ENCODE assay signal across 1 cellular context in genomic region chr22:19410941-19411689, GRCh38.
TF ChIP-seq lines count a peak whose summit lies in the region.

No MANE protein-coding gene starts in this region.

TF ChIP-seq in WTC11, 78 proteins besides CTCF, POLR2A, EP300 and RAD21:
- TF ChIP-seq, protein P1, sequence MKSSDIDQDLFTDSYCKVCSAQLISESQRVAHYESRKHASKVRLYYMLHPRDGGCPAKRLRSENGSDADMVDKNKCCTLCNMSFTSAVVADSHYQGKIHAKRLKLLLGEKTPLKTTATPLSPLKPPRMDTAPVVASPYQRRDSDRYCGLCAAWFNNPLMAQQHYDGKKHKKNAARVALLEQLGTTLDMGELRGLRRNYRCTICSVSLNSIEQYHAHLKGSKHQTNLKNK (CRISPR knock-in tag; IDR thresholded peaks at IDR 0.05): no peak
- TF ChIP-seq ZNF671 (CRISPR knock-in tag; IDR thresholded peaks at IDR 0.05) (no peak), ESRRA (CRISPR knock-in tag; IDR thresholded peaks at IDR 0.05; ENCODE audit: borderline replicate concordance) (no peak), GRHL2 (CRISPR knock-in tag; IDR thresholded peaks at IDR 0.05; ENCODE audit: insufficient replicate concordance, severe bottlenecking) (no peak), NFATC4 (CRISPR knock-in tag; IDR thresholded peaks at IDR 0.05) (no peak), ZNF396 (CRISPR knock-in tag; IDR thresholded peaks at IDR 0.05; ENCODE audit: borderline replicate concordance) (no peak), HMGXB4 (CRISPR knock-in tag; IDR thresholded peaks at IDR 0.05) (no peak), MYBL2 (CRISPR knock-in tag; IDR thresholded peaks at IDR 0.05) (no peak)
- TF ChIP-seq, protein P2, sequence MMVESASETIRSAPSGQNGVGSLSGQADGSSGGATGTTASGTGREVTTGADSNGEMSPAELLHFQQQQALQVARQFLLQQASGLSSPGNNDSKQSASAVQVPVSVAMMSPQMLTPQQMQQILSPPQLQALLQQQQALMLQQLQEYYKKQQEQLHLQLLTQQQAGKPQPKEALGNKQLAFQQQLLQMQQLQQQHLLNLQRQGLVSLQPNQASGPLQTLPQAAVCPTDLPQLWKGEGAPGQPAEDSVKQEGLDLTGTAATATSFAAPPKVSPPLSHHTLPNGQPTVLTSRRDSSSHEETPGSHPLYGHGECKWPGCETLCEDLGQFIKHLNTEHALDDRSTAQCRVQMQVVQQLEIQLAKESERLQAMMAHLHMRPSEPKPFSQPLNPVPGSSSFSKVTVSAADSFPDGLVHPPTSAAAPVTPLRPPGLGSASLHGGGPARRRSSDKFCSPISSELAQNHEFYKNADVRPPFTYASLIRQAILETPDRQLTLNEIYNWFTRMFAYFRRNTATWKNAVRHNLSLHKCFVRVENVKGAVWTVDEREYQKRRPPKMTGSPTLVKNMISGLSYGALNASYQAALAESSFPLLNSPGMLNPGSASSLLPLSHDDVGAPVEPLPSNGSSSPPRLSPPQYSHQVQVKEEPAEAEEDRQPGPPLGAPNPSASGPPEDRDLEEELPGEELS (CRISPR knock-in tag; IDR thresholded peaks at IDR 0.05): no peak
- TF ChIP-seq, protein P3, sequence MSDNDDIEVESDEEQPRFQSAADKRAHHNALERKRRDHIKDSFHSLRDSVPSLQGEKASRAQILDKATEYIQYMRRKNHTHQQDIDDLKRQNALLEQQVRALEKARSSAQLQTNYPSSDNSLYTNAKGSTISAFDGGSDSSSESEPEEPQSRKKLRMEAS (CRISPR knock-in tag; IDR thresholded peaks at IDR 0.05): no peak
